Comparison of ENCODE assay signal across 7 cellular contexts in the genomic region with DNA sequence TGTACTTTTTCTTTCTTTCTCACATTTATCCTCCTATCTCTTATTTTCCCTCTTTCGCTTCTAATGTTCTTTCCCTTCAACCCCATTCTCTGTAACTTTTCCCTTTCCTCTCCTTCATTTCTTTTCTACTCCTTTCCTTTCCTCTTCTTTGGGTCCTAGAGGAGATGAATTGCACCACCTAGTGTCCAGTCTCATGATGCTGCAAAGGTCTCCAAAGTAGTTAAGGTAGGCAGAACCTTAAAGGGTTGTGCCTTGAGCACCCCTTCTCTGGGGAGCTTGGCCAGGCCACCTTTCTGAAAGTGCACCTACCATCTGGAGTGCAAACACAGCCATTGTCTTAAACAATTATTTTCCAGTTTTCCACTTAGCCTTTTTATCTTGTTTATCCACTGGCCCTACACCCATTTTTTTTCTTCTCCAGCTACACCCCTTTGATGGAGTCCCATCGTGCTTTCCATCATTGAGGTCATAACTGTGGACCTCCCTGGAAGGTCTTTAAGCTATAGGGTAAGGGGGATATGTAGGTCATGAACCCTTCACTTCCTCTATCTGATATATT.
DNase-seq lines count a peak whose midpoint lies in the region; ATAC-seq and TF ChIP-seq lines count a peak whose summit lies in the region.

No MANE protein-coding gene starts in this region.

- H2BK120ac ChIP-seq in trophoblast cell (ENCODE audit: insufficient read depth, low read length, poor library complexity) = no peak overlapping the region

- no peak overlapping the region for H4K91ac ChIP-seq in trophoblast cell (ENCODE audit: low read depth, low read length)

- no peak overlapping the region for H3K14ac ChIP-seq in trophoblast cell (ENCODE audit: low read length)

- H3K9ac ChIP-seq in trophoblast cell (ENCODE audit: low read length) = no peak overlapping the region

- peak; percentile 80 for TF ChIP-seq CTCF in fibroblast of villous mesenchyme (IDR thresholded peaks at IDR 0.05; ENCODE audit: insufficient read depth, low read depth, low read length)

- H4K8ac ChIP-seq in trophoblast cell (ENCODE audit: low read depth, low read length) = no peak overlapping the region

- DNase-seq in G401 (ENCODE audit: low spot score) (peak; percentile 44), HuH-7 (ENCODE audit: low spot score) (peak; percentile 60), SJCRH30 (peak; percentile 3 to 43), fibroblast of villous mesenchyme (ENCODE audit: low read depth) (peak; percentile 71), trophoblast cell (peak; percentile 12 to 66), ecto neural progenitor cell (ENCODE audit: low spot score) (no peak)

- H3K27ac ChIP-seq in SJCRH30 = no peak overlapping the region
- no peak overlapping the region for H3K27ac ChIP-seq in trophoblast cell (ENCODE audit: low read depth, low read length)

- no peak overlapping the region for H3K4me2 ChIP-seq in trophoblast cell (ENCODE audit: low read length)

- no peak overlapping the region for H4K12ac ChIP-seq in trophoblast cell (ENCODE audit: low read depth, low read length)

- no peak overlapping the region for H3K23ac ChIP-seq in trophoblast cell (ENCODE audit: low read length)

- in situ Hi-C loops in G401 (cut with HindIII; ENCODE audit: low sequenced_read_pairs) = loop anchor here (10.0 kb wide), 1 partner anchor 260 kb away; no protein-coding TSS in a partner anchor

- H3K9me3 ChIP-seq in SJCRH30 (replicated peaks) (no peaks in the 10 kb centered on the region), trophoblast cell (ENCODE audit: insufficient read depth, low read depth, low read length) (no peaks in the 10 kb centered on the region)

- no peaks in the 10 kb centered on the region for H3K27me3 ChIP-seq in SJCRH30
- no peaks in the 10 kb centered on the region for H3K27me3 ChIP-seq in trophoblast cell (ENCODE audit: insufficient read depth, low read length)

- H3K36me3 ChIP-seq in SJCRH30 = no peaks in the 10 kb centered on the region
- H3K36me3 ChIP-seq in trophoblast cell (ENCODE audit: control insufficient read depth in 1 of 2, insufficient read depth in 2 of 2, low read length in 2 of 2) = peaks cover 6 to 15% of the 10 kb centered on the region in 2 experiments

- no peak overlapping the region for H2AFZ ChIP-seq in trophoblast cell (ENCODE audit: insufficient read depth, low read length, poor library complexity)

- H3K4me1 ChIP-seq in SJCRH30 (no peaks in the 10 kb centered on the region), trophoblast cell (ENCODE audit: control insufficient read depth in 1 of 2, insufficient read depth in 2 of 2, low read length in 2 of 2) (peaks cover 12 to 13% of the 10 kb centered on the region in 2 experiments)

- no peak overlapping the region for H2BK5ac ChIP-seq in trophoblast cell (ENCODE audit: low read depth, low read length, poor library complexity)

- H2BK12ac ChIP-seq in trophoblast cell (ENCODE audit: low read length) = no peak overlapping the region

- no peak overlapping the region for H3K4me3 ChIP-seq in SJCRH30
- no peak overlapping the region for H3K4me3 ChIP-seq in fibroblast of villous mesenchyme (ENCODE audit: low read depth, low read length)
- no peak overlapping the region for H3K4me3 ChIP-seq in trophoblast cell (ENCODE audit: low read depth, low read length)

- no peak overlapping the region for H3K4ac ChIP-seq in trophoblast cell (ENCODE audit: low read depth, low read length)

- H3K18ac ChIP-seq in trophoblast cell (ENCODE audit: low read length) = no peak overlapping the region

- 100% methylated on average over 1 of the region's 2 CpGs for WGBS in trophoblast cell (ENCODE audit: extremely low coverage, insufficient coverage, insufficient read length)

- H2AK5ac ChIP-seq in trophoblast cell (ENCODE audit: low read length) = no peak overlapping the region

- H3K79me2 ChIP-seq in trophoblast cell (ENCODE audit: control insufficient read depth, insufficient read depth, low read length, poor library complexity) = no peaks in the 10 kb centered on the region

- ATAC-seq in GM21390 (IDR thresholded peaks at IDR 0.05; ENCODE audit: unreplicated experiment) = no peak

- H3K79me1 ChIP-seq in trophoblast cell (ENCODE audit: low read length) = peaks cover 12% of the 10 kb centered on the region
